ENCODE assay signal across 1 cellular context in the genomic region with DNA sequence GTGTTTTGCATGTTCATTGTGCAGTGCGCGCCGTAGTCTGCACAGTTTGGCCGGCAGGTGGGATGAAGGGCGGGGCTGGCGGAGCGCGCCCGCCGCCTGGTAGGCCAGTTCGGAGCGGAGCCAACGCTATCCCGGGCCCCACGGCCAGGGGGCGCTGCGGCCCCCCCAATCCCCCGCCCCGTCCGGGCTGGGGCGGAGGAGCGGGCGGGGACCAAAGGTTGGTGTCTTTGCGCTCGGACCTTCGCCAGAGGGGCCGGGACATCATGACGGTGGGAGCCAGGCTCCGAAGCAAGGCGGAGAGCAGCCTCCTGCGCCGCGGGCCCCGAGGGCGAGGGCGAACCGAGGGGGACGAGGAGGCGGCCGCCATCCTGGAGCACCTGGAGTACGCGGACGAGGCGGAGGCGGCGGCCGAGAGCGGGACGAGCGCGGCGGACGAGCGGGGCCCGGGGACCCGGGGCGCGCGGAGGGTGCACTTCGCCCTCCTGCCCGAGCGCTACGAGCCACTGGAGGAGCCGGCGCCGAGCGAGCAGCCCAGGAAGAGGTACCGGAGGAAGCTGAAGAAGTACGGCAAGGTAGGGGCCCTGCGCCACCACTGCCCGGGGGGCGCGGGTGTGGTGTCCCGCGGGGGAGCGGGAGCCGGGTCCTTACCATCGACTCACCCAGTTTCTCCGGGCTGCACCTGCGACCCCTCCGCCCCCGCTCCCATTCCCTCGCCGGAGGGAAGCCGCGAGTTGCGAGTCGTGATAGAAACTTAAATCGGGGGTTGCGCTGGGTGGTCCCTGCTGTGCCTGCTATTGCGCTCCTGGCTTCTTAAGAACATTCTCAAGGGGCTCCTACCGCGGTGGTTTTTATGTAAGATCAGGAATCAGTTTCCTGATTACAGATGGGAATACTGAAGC.
TF ChIP-seq lines count a peak whose summit lies in the region.

A gene with protein sequence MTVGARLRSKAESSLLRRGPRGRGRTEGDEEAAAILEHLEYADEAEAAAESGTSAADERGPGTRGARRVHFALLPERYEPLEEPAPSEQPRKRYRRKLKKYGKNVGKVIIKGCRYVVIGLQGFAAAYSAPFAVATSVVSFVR (plus strand): TSS at position 224 of the 899 bp plus-strand sequence. CDS start 40 bp downstream, at position 264.

TF ChIP-seq in SK-N-SH, 30 proteins besides CTCF, POLR2A, EP300 and RAD21 (continued from another document):
- TF ChIP-seq, protein P1, sequence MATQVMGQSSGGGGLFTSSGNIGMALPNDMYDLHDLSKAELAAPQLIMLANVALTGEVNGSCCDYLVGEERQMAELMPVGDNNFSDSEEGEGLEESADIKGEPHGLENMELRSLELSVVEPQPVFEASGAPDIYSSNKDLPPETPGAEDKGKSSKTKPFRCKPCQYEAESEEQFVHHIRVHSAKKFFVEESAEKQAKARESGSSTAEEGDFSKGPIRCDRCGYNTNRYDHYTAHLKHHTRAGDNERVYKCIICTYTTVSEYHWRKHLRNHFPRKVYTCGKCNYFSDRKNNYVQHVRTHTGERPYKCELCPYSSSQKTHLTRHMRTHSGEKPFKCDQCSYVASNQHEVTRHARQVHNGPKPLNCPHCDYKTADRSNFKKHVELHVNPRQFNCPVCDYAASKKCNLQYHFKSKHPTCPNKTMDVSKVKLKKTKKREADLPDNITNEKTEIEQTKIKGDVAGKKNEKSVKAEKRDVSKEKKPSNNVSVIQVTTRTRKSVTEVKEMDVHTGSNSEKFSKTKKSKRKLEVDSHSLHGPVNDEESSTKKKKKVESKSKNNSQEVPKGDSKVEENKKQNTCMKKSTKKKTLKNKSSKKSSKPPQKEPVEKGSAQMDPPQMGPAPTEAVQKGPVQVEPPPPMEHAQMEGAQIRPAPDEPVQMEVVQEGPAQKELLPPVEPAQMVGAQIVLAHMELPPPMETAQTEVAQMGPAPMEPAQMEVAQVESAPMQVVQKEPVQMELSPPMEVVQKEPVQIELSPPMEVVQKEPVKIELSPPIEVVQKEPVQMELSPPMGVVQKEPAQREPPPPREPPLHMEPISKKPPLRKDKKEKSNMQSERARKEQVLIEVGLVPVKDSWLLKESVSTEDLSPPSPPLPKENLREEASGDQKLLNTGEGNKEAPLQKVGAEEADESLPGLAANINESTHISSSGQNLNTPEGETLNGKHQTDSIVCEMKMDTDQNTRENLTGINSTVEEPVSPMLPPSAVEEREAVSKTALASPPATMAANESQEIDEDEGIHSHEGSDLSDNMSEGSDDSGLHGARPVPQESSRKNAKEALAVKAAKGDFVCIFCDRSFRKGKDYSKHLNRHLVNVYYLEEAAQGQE (IDR thresholded peaks at IDR 0.05; ENCODE audit: low read depth, low read length): no peak
- TF ChIP-seq, protein P2, sequence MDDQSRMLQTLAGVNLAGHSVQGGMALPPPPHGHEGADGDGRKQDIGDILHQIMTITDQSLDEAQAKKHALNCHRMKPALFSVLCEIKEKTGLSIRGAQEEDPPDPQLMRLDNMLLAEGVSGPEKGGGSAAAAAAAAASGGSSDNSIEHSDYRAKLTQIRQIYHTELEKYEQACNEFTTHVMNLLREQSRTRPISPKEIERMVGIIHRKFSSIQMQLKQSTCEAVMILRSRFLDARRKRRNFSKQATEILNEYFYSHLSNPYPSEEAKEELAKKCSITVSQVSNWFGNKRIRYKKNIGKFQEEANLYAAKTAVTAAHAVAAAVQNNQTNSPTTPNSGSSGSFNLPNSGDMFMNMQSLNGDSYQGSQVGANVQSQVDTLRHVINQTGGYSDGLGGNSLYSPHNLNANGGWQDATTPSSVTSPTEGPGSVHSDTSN (IDR thresholded peaks at IDR 0.05): no peak
- TF ChIP-seq NRF1 (IDR thresholded peaks at IDR 0.05; ENCODE audit: low read depth, low read length): no peak
- TF ChIP-seq NFIC (IDR thresholded peaks at IDR 0.05; ENCODE audit: borderline replicate concordance): peak; percentile 60
- peak; percentile 12; the same call in 1 of the 2 replicates for TF ChIP-seq RCOR1 (IDR thresholded peaks at IDR 0.05; ENCODE audit: low read length)
- no peak for TF ChIP-seq MEF2A (IDR thresholded peaks at IDR 0.05; ENCODE audit: borderline replicate concordance, low read depth)
- no peak for TF ChIP-seq GATA2 (CRISPR knock-in tag; IDR thresholded peaks at IDR 0.05)
- peak; percentile 62 for TF ChIP-seq SMC3 (IDR thresholded peaks at IDR 0.05; ENCODE audit: low read depth, low read length)
- no peak for TF ChIP-seq EZH2phosphoT487 (IDR thresholded peaks at IDR 0.05; ENCODE audit: borderline replicate concordance, low read depth)
- no peak for TF ChIP-seq FOXM1 (IDR thresholded peaks at IDR 0.05; ENCODE audit: low read depth)
- TF ChIP-seq, protein P3, sequence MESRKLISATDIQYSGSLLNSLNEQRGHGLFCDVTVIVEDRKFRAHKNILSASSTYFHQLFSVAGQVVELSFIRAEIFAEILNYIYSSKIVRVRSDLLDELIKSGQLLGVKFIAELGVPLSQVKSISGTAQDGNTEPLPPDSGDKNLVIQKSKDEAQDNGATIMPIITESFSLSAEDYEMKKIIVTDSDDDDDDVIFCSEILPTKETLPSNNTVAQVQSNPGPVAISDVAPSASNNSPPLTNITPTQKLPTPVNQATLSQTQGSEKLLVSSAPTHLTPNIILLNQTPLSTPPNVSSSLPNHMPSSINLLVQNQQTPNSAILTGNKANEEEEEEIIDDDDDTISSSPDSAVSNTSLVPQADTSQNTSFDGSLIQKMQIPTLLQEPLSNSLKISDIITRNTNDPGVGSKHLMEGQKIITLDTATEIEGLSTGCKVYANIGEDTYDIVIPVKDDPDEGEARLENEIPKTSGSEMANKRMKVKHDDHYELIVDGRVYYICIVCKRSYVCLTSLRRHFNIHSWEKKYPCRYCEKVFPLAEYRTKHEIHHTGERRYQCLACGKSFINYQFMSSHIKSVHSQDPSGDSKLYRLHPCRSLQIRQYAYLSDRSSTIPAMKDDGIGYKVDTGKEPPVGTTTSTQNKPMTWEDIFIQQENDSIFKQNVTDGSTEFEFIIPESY (IDR thresholded peaks at IDR 0.05; ENCODE audit: borderline replicate concordance, low read depth): no peak
- no peak for TF ChIP-seq SIN3A (IDR thresholded peaks at IDR 0.05; ENCODE audit: borderline replicate concordance, low read depth, low read length)
- TF ChIP-seq, protein P4, sequence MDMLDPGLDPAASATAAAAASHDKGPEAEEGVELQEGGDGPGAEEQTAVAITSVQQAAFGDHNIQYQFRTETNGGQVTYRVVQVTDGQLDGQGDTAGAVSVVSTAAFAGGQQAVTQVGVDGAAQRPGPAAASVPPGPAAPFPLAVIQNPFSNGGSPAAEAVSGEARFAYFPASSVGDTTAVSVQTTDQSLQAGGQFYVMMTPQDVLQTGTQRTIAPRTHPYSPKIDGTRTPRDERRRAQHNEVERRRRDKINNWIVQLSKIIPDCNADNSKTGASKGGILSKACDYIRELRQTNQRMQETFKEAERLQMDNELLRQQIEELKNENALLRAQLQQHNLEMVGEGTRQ (IDR thresholded peaks at IDR 0.05; ENCODE audit: borderline replicate concordance, low read depth, low read length): no peak
- TF ChIP-seq POLR2AphosphoS5 (IDR thresholded peaks at IDR 0.05; ENCODE audit: low read depth, low read length): no peak
- TF ChIP-seq GABPA (IDR thresholded peaks at IDR 0.05; ENCODE audit: low read depth): 0 out of 2 replicates have a peak, but pooled peaks have one; percentile 19
- no peak for TF ChIP-seq TEAD4 (IDR thresholded peaks at IDR 0.05; ENCODE audit: borderline replicate concordance, insufficient read depth)
- 0 out of 2 replicates have a peak, but pooled peaks have one; percentile 28 for TF ChIP-seq MXI1 (IDR thresholded peaks at IDR 0.05; ENCODE audit: low read depth, low read length)
